22 cellular contexts compared by ENCODE assay signal in genomic region chr20:33851842-33852466, GRCh38. TPM values are rescaled to one million over a fixed set of nuclear protein-coding genes. Genes with fewer than 3 reads are reported as not detected.
DNase-seq lines count a peak whose midpoint lies in the region; ATAC-seq and TF ChIP-seq lines count a peak whose summit lies in the region.
"Had no signal": no experiment of that assay in that cellular context is flagged by ENCODE, and none has a peak within 500 bp of the region (broad histone marks: within the 10 kb centered on the region; RNA-seq: fewer than 3 reads in every experiment).

No MANE protein-coding gene starts in this region.

- TF ChIP-seq CTCF in CD8-positive, alpha-beta T cell (IDR thresholded peaks at IDR 0.05), result no peak

- peak overlapping the region; percentile 65 for H3K27ac Mint-ChIP-seq in T-helper 2 cell treated with Interferon-gamma antibody and Interleukin-4, amounts not matched to agents 5 μg/mL and 100 μg/mL, for 36 hours
- H3K27ac Mint-ChIP-seq in CD8-positive, alpha-beta T cell, result peak overlapping the region; percentile 97
- peak overlapping the region; percentile 95 for H3K27ac Mint-ChIP-seq in activated CD8-positive, alpha-beta T cell treated with anti-CD3 and anti-CD28 coated beads, Interleukin-2, amount 10 ng/mL, durations not matched to agents 7 days and 5 days
- peak overlapping the region; percentile 48 to 97 (median 91) for H3K27ac Mint-ChIP-seq in naive thymus-derived CD4-positive, alpha-beta T cell
- H3K27ac Mint-ChIP-seq in stimulated activated effector memory CD8-positive, alpha-beta T cell treated with anti-CD3 and anti-CD28 coated beads, Interleukin-12 subunit alpha, Interleukin-12 subunit beta, amount 100 ng/mL, for 72 hours, result no peak overlapping the region
- H3K27ac Mint-ChIP-seq: brain, HFFc6 had no signal

- no peaks in the 10 kb centered on the region for H3K9me3 ChIP-seq in CD8-positive, alpha-beta T cell (ENCODE audit: low read length)
- H3K9me3 ChIP-seq in naive thymus-derived CD4-positive, alpha-beta T cell (ENCODE audit: control insufficient read depth in 2 of 3, low read length in 3 of 3), result no peaks in the 10 kb centered on the region
- H3K9me3 ChIP-seq: esophagus muscularis mucosa, gastroesophageal sphincter, thyroid gland had no signal

- H3K4me3 Mint-ChIP-seq in T-helper 2 cell treated with Interferon-gamma antibody and Interleukin-4, amounts not matched to agents 5 μg/mL and 100 μg/mL, for 36 hours, result no peak overlapping the region
- no peak overlapping the region for H3K4me3 Mint-ChIP-seq in CD8-positive, alpha-beta T cell
- H3K4me3 Mint-ChIP-seq in activated CD8-positive, alpha-beta T cell treated with anti-CD3 and anti-CD28 coated beads, Interleukin-2, amount 10 ng/mL, durations not matched to agents 7 days and 5 days, result peak overlapping the region; percentile 31
- H3K4me3 Mint-ChIP-seq in naive thymus-derived CD4-positive, alpha-beta T cell, result peak overlapping the region in 5 of 10 donors; percentile 40 to 78 (median 59)
- H3K4me3 Mint-ChIP-seq in stimulated activated effector memory CD8-positive, alpha-beta T cell treated with anti-CD3 and anti-CD28 coated beads, Interleukin-12 subunit alpha, Interleukin-12 subunit beta, amount 100 ng/mL, for 72 hours, result no peak overlapping the region
- H3K4me3 Mint-ChIP-seq: brain, HFFc6 had no signal

- no peak for DNase-seq in T-helper 2 cell treated with Interferon-gamma antibody and Interleukin-4, amounts not matched to agents 5 μg/mL and 100 μg/mL, for 36 hours (ENCODE audit: low spot score)
- DNase-seq in T-helper 2 cell (no peak), GOT3 (lab: John Stamatoyannopoulos, UW) (no peak), sciatic nerve (ENCODE audit: low spot score) (no peak)
- DNase-seq in CD8-positive, alpha-beta T cell, result no peak
- no peak for DNase-seq in activated CD8-positive, alpha-beta T cell treated with anti-CD3 and anti-CD28 coated beads, Interleukin-2, amount 10 ng/mL, durations not matched to agents 7 days and 5 days
- DNase-seq in naive thymus-derived CD4-positive, alpha-beta T cell, result no peak
- DNase-seq in stimulated activated effector memory CD8-positive, alpha-beta T cell treated with anti-CD3 and anti-CD28 coated beads, Interleukin-12 subunit alpha, Interleukin-12 subunit beta, amount 100 ng/mL, for 72 hours (ENCODE audit: low spot score in 2 of 2), result no peak
- DNase-seq: 8988T; activated T-cell treated with anti-CD3 and anti-CD28 coated beads, Interleukin-2, amount 50 U/mL, for 1 hour; DMS79; effector memory CD4-positive, alpha-beta T cell; HFFc6; NCI-H1092 treated with DMSO at 0.1 percent for 48 hours; NCI-H2029; NCI-H2227 treated with DMSO at 0.1 percent for 48 hours; NCI-H774; thyroid gland had no signal

- POLR2A ChIA-PET in CD8-positive, alpha-beta T cell (lab: Charles Lee), result interaction anchor here (0.7 to 2.9 kb wide), 2 partner anchors 40 to 158 kb away, joined by 3 to 15 read pairs; partner anchors contain the start of gene CHMP4B
- POLR2A ChIA-PET in activated CD8-positive, alpha-beta T cell treated with anti-CD3 and anti-CD28 coated beads, Interleukin-2, amount 10 ng/mL, durations not matched to agents 7 days and 5 days (lab: Charles Lee), result interaction anchor here (0.8 to 1.5 kb wide), 2 partner anchors 42 to 260 kb away, joined by 3 to 4 read pairs; partner anchors contain the start of gene EIF2S2
- POLR2A ChIA-PET in naive thymus-derived CD4-positive, alpha-beta T cell (lab: Charles Lee), result interaction anchor here (1.1 to 1.7 kb wide), 3 partner anchors 12 to 39 kb away, joined by 3 to 5 read pairs (median 4); no protein-coding TSS in a partner anchor

- no peak overlapping the region for H3K4me3 ChIP-seq in CD8-positive, alpha-beta T cell (ENCODE audit: low read depth, low read length)
- H3K4me3 ChIP-seq in naive thymus-derived CD4-positive, alpha-beta T cell (ENCODE audit: low read length), result no peak overlapping the region
- H3K4me3 ChIP-seq: esophagus muscularis mucosa, gastroesophageal sphincter, thyroid gland had no signal

- no peaks in the 10 kb centered on the region for H3K27me3 ChIP-seq in CD8-positive, alpha-beta T cell (ENCODE audit: insufficient read depth, low read length)
- no peaks in the 10 kb centered on the region for H3K27me3 ChIP-seq in naive thymus-derived CD4-positive, alpha-beta T cell (ENCODE audit: control insufficient read depth in 2 of 2, insufficient read depth in 2 of 2, low read length in 2 of 2)
- H3K27me3 ChIP-seq: esophagus muscularis mucosa, gastroesophageal sphincter, thyroid gland had no signal

- no peak overlapping the region for H3K27ac ChIP-seq in CD8-positive, alpha-beta T cell (ENCODE audit: low read depth, low read length)
- H3K27ac ChIP-seq in naive thymus-derived CD4-positive, alpha-beta T cell (ENCODE audit: low read depth, low read length), result peak overlapping the region; percentile 69
- H3K27ac ChIP-seq: esophagus muscularis mucosa, gastroesophageal sphincter, thyroid gland had no signal

- H3K27me3 Mint-ChIP-seq in T-helper 2 cell treated with Interferon-gamma antibody and Interleukin-4, amounts not matched to agents 5 μg/mL and 100 μg/mL, for 36 hours (ENCODE audit: low read depth), result no peaks in the 10 kb centered on the region
- H3K27me3 Mint-ChIP-seq in CD8-positive, alpha-beta T cell (ENCODE audit: low read depth), result no peaks in the 10 kb centered on the region
- H3K27me3 Mint-ChIP-seq in activated CD8-positive, alpha-beta T cell treated with anti-CD3 and anti-CD28 coated beads, Interleukin-2, amount 10 ng/mL, durations not matched to agents 7 days and 5 days (ENCODE audit: low read depth), result no peaks in the 10 kb centered on the region
- no peaks in the 10 kb centered on the region for H3K27me3 Mint-ChIP-seq in naive thymus-derived CD4-positive, alpha-beta T cell
- H3K27me3 Mint-ChIP-seq: brain had no signal

- ATAC-seq in CD8-positive, alpha-beta T cell, result no peak
- no peak for ATAC-seq in activated CD8-positive, alpha-beta T cell treated with anti-CD3 and anti-CD28 coated beads, Interleukin-2, amount 10 ng/mL, durations not matched to agents 7 days and 5 days
- ATAC-seq in naive thymus-derived CD4-positive, alpha-beta T cell, result no peak
- ATAC-seq in stimulated activated effector memory CD8-positive, alpha-beta T cell treated with anti-CD3 and anti-CD28 coated beads, Interleukin-12 subunit alpha, Interleukin-12 subunit beta, amount 100 ng/mL, for 72 hours, result no peak
- no peak for ATAC-seq in sciatic nerve
- ATAC-seq: gastroesophageal sphincter, Right ventricle myocardium inferior had no signal

- H3K9me3 Mint-ChIP-seq in T-helper 2 cell treated with Interferon-gamma antibody and Interleukin-4, amounts not matched to agents 5 μg/mL and 100 μg/mL, for 36 hours, result no peaks in the 10 kb centered on the region
- H3K9me3 Mint-ChIP-seq in CD8-positive, alpha-beta T cell, result no peaks in the 10 kb centered on the region
- no peaks in the 10 kb centered on the region for H3K9me3 Mint-ChIP-seq in activated CD8-positive, alpha-beta T cell treated with anti-CD3 and anti-CD28 coated beads, Interleukin-2, amount 10 ng/mL, durations not matched to agents 7 days and 5 days (ENCODE audit: insufficient read depth)
- H3K9me3 Mint-ChIP-seq in naive thymus-derived CD4-positive, alpha-beta T cell, result no peaks in the 10 kb centered on the region
- no peaks in the 10 kb centered on the region for H3K9me3 Mint-ChIP-seq in stimulated activated effector memory CD8-positive, alpha-beta T cell treated with anti-CD3 and anti-CD28 coated beads, Interleukin-12 subunit alpha, Interleukin-12 subunit beta, amount 100 ng/mL, for 72 hours
- H3K9me3 Mint-ChIP-seq: brain, HFFc6 had no signal

- peaks cover 72% of the 10 kb centered on the region for H3K36me3 Mint-ChIP-seq in T-helper 2 cell treated with Interferon-gamma antibody and Interleukin-4, amounts not matched to agents 5 μg/mL and 100 μg/mL, for 36 hours (ENCODE audit: low read depth)
- H3K36me3 Mint-ChIP-seq in CD8-positive, alpha-beta T cell, result peaks cover 81% of the 10 kb centered on the region
- H3K36me3 Mint-ChIP-seq in activated CD8-positive, alpha-beta T cell treated with anti-CD3 and anti-CD28 coated beads, Interleukin-2, amount 10 ng/mL, durations not matched to agents 7 days and 5 days (ENCODE audit: low read depth), result peaks cover 80% of the 10 kb centered on the region
- H3K36me3 Mint-ChIP-seq in naive thymus-derived CD4-positive, alpha-beta T cell, result peaks cover 0 to 65% (median 35%) of the 10 kb centered on the region in 5 donors
- peaks cover 80% of the 10 kb centered on the region for H3K36me3 Mint-ChIP-seq in stimulated activated effector memory CD8-positive, alpha-beta T cell treated with anti-CD3 and anti-CD28 coated beads, Interleukin-12 subunit alpha, Interleukin-12 subunit beta, amount 100 ng/mL, for 72 hours

- peaks cover 12% of the 10 kb centered on the region for H3K36me3 ChIP-seq in CD8-positive, alpha-beta T cell (ENCODE audit: insufficient read depth, low read length)
- peaks cover 5 to 38% (median 13%) of the 10 kb centered on the region in 3 experiments for H3K36me3 ChIP-seq in naive thymus-derived CD4-positive, alpha-beta T cell (ENCODE audit: control insufficient read depth in 2 of 3, insufficient read depth in 3 of 3, low read length in 3 of 3)

- intact Hi-C loops in CD8-positive, alpha-beta T cell (cut with DNase I, micrococcal nuclease), result no loop called here
- intact Hi-C loops in naive thymus-derived CD4-positive, alpha-beta T cell (cut with micrococcal nuclease), result loop anchor here (2.0 to 5.0 kb wide), 2 partner anchors 40 to 41 kb away; partner anchors contain the start of gene CHMP4B (in 2 of the 2)
- intact Hi-C loops in sciatic nerve (cut with DNase I), result no loop called here

- peaks cover 54% of the 10 kb centered on the region for H3K4me1 Mint-ChIP-seq in T-helper 2 cell treated with Interferon-gamma antibody and Interleukin-4, amounts not matched to agents 5 μg/mL and 100 μg/mL, for 36 hours (ENCODE audit: low read depth)
- H3K4me1 Mint-ChIP-seq in CD8-positive, alpha-beta T cell (ENCODE audit: low read depth), result peaks cover 63% of the 10 kb centered on the region
- H3K4me1 Mint-ChIP-seq in activated CD8-positive, alpha-beta T cell treated with anti-CD3 and anti-CD28 coated beads, Interleukin-2, amount 10 ng/mL, durations not matched to agents 7 days and 5 days (ENCODE audit: low read depth), result peaks cover 77% of the 10 kb centered on the region
- H3K4me1 Mint-ChIP-seq in naive thymus-derived CD4-positive, alpha-beta T cell, result peaks cover 43 to 86% (median 74%) of the 10 kb centered on the region in 7 donors
- peaks cover 31% of the 10 kb centered on the region for H3K4me1 Mint-ChIP-seq in stimulated activated effector memory CD8-positive, alpha-beta T cell treated with anti-CD3 and anti-CD28 coated beads, Interleukin-12 subunit alpha, Interleukin-12 subunit beta, amount 100 ng/mL, for 72 hours

- peaks cover 37% of the 10 kb centered on the region for H3K4me1 ChIP-seq in CD8-positive, alpha-beta T cell (ENCODE audit: insufficient read depth, low read length)
- peaks cover 0 to 36% of the 10 kb centered on the region in 2 donors for H3K4me1 ChIP-seq in naive thymus-derived CD4-positive, alpha-beta T cell (ENCODE audit: control insufficient read depth in 2 of 2, insufficient read depth in 2 of 2, low read length in 2 of 2)

- CTCF ChIA-PET in CD8-positive, alpha-beta T cell (lab: Charles Lee), result interaction anchor here (1.3 to 1.5 kb wide), 3 partner anchors 9 to 218 kb away, joined by 3 to 5 read pairs (median 3); no protein-coding TSS in a partner anchor
- CTCF ChIA-PET in activated CD8-positive, alpha-beta T cell treated with anti-CD3 and anti-CD28 coated beads, Interleukin-2, amount 10 ng/mL, durations not matched to agents 7 days and 5 days (lab: Charles Lee), result interaction anchor here (1.0 to 3.3 kb wide), 4 partner anchors 9 to 63 kb away, joined by 3 to 12 read pairs (median 4); partner anchors contain the start of gene CHMP4B
- CTCF ChIA-PET in naive thymus-derived CD4-positive, alpha-beta T cell (lab: Charles Lee), result interaction anchor here (2.1 kb wide), 1 partner anchor 217 kb away, joined by 5 read pairs; no protein-coding TSS in a partner anchor

RNA-seq across cellular contexts. Expression of gene CHMP4B, which starts 40.8 kb away (rescaled TPM):
- 10 to 100 TPM; 55.5 to 56.1 TPM for total RNA-seq in CD8-positive, alpha-beta T cell
- 10 to 100 TPM; 86.7 to 93.2 TPM for total RNA-seq in activated CD8-positive, alpha-beta T cell treated with anti-CD3 and anti-CD28 coated beads, Interleukin-2, amount 10 ng/mL, durations not matched to agents 7 days and 5 days
- total RNA-seq in naive thymus-derived CD4-positive, alpha-beta T cell, result 10 to 100 TPM; 47.5 to 80.8 (median 54.4) TPM
- polyA plus RNA-seq in naive thymus-derived CD4-positive, alpha-beta T cell, result 1 to 10 TPM; 4.9 to 5.2 TPM
- 72.8 TPM for total RNA-seq in sciatic nerve

Comparison
In these comparisons a context has a peak if more than half of its experiments do, and no peak if none do; other contexts are left out.
1. intact Hi-C loops: an anchor here in naive thymus-derived CD4-positive, alpha-beta T cell (2.0 to 5.0 kb wide); none called in CD8-positive, alpha-beta T cell and sciatic nerve.